Comparison of ENCODE assay signal across 10 cellular contexts in the genomic region with DNA sequence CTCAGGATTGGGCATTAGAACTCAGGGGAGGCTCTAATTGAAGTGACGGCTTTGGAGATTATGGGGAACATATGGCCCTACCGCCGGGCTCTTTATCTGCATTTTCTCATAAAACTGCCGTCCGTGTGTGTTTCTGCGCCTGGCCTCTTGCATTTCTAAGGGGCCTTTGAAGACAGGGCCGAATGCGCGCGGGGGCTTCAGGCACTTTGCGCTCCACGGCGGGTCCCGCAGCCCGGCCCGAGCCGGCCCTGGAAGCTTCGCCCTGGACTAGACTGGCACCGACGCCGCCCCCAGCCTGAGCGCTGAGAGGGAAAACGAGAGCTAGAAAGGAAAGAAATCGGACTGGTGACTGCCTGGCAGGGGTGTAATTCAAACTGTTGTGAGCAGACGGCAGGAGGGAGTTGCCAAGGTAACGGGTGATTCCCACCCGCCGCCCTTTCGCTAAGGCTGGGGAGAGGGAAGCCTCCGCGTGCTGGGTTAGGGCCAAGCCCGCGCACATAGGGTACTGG.
DNase-seq lines count a peak whose midpoint lies in the region; ATAC-seq and TF ChIP-seq lines count a peak whose summit lies in the region.
"Had no signal": no experiment of that assay in that cellular context is flagged by ENCODE, and none has a peak within 500 bp of the region (broad histone marks: within the 10 kb centered on the region; RNA-seq: fewer than 3 reads in every experiment).

No MANE protein-coding gene starts in this region.

- H4K91ac ChIP-seq in neuronal stem cell (ENCODE audit: low read depth, low read length, poor library complexity) = no peak overlapping the region

- H3K4me3 Mint-ChIP-seq in endodermal cell = peak overlapping the region; percentile 57

- H2BK12ac ChIP-seq in neuronal stem cell (ENCODE audit: low read length) = no peak overlapping the region

- H3K27me3 ChIP-seq in endodermal cell (ENCODE audit: control insufficient read depth, insufficient read depth, low read length, poor library complexity, severe bottlenecking) (peaks cover 98% of the 10 kb centered on the region), neuronal stem cell (ENCODE audit: control insufficient read depth in 3 of 3, insufficient read depth in 3 of 3, low read depth in 1 of 3, low read length in 3 of 3) (peaks cover 0 to 38% (median 3%) of the 10 kb centered on the region in 3 experiments)

- no peak overlapping the region for H3K4ac ChIP-seq in neuronal stem cell (ENCODE audit: low read length)

- H3K9ac ChIP-seq in endodermal cell (ENCODE audit: extremely low read depth, low read length, poor library complexity, severe bottlenecking) (peak overlapping the region; percentile 62), neuronal stem cell (ENCODE audit: low read depth, low read length, poor library complexity) (no peak overlapping the region)

- no peak for TF ChIP-seq CTCF in endodermal cell (conservative IDR thresholded peaks at IDR 0.05)

- peak overlapping the region; percentile 72 for H3K27ac ChIP-seq in endodermal cell (ENCODE audit: low read depth, low read length)
- H3K27ac ChIP-seq in neuronal stem cell (replicated peaks; ENCODE audit: low read length) = peak overlapping the region; percentile 49

- H3K23ac ChIP-seq in neuronal stem cell (ENCODE audit: low read depth, low read length, poor library complexity) = no peak overlapping the region

- peak overlapping the region; percentile 94 for H3K4me2 ChIP-seq in neuronal stem cell (ENCODE audit: insufficient read depth, low read length, poor library complexity, severe bottlenecking)

- 1 to 3% methylated on average over 12 to 33 of the region's 33 CpGs for WGBS in endodermal cell (ENCODE audit: insufficient coverage in 1 of 2, insufficient read length in 1 of 2), 2 experiments
- no CpG with 5 or more reads among the region's 33 CpGs for WGBS in neuronal stem cell (ENCODE audit: extremely low coverage in 2 of 2, insufficient read length in 2 of 2, insufficient replicate concordance in 1 of 2), 2 donors

- peak overlapping the region; percentile 85 for H3K18ac ChIP-seq in neuronal stem cell (ENCODE audit: low read length)

- no peaks in the 10 kb centered on the region for H3K36me3 ChIP-seq in endodermal cell (ENCODE audit: control insufficient read depth, insufficient read depth, low read length)
- H3K36me3 ChIP-seq in neuronal stem cell (replicated peaks in 1 of 2; ENCODE audit: control insufficient read depth in 2 of 2, insufficient read depth in 2 of 2, low read length in 2 of 2) = no peaks in the 10 kb centered on the region

- H3K36me3 Mint-ChIP-seq in endodermal cell (ENCODE audit: low read depth) = no peaks in the 10 kb centered on the region

- no peaks in the 10 kb centered on the region for H3K9me3 ChIP-seq in endodermal cell (ENCODE audit: control insufficient read depth, low read length)
- no peaks in the 10 kb centered on the region for H3K9me3 ChIP-seq in neuronal stem cell (replicated peaks in 1 of 2; ENCODE audit: control insufficient read depth in 2 of 2, insufficient read depth in 1 of 2, low read depth in 1 of 2, low read length in 2 of 2)

- no peak overlapping the region for H3K14ac ChIP-seq in neuronal stem cell (ENCODE audit: low read length)

- peak; percentile 91 for DNase-seq in DMS 273 treated with DMSO at 0.1 percent for 48 hours (lab: John Stamatoyannopoulos, UW)
- peak; percentile 86 for DNase-seq in NCI-H2081 treated with DMSO at 0.1 percent for 48 hours (lab: John Stamatoyannopoulos, UW)
- DNase-seq in endodermal cell = peak; percentile 87
- DNase-seq in neuronal stem cell (ENCODE audit: low spot score) = peak; percentile 57
- DNase-seq in GOT3 (lab: John Stamatoyannopoulos, UW) = no peak
- DNase-seq: GF-D8, naive B cell had no signal

- no peak for ATAC-seq in HG03342 (IDR thresholded peaks at IDR 0.05; ENCODE audit: unreplicated experiment)
- no peak for ATAC-seq in GM21515 (IDR thresholded peaks at IDR 0.05; ENCODE audit: unreplicated experiment)
- ATAC-seq in HG02571 (IDR thresholded peaks at IDR 0.05; ENCODE audit: unreplicated experiment) = no peak

- H4K8ac ChIP-seq in neuronal stem cell (ENCODE audit: low read depth, low read length) = no peak overlapping the region

- H3K79me1 ChIP-seq in neuronal stem cell (ENCODE audit: low read depth, low read length) = no peaks in the 10 kb centered on the region

- H2BK5ac ChIP-seq in neuronal stem cell (ENCODE audit: low read length) = no peak overlapping the region

- peak overlapping the region; percentile 24 for H2BK15ac ChIP-seq in neuronal stem cell (ENCODE audit: low read length)

- peaks cover 5% of the 10 kb centered on the region for H3K4me1 ChIP-seq in endodermal cell (ENCODE audit: control insufficient read depth, insufficient read depth, low read length)
- H3K4me1 ChIP-seq in neuronal stem cell (ENCODE audit: control insufficient read depth in 2 of 2, insufficient read depth in 1 of 2, low read depth in 1 of 2, low read length in 2 of 2) = peaks cover 3 to 6% of the 10 kb centered on the region in 2 donors

- H2AK5ac ChIP-seq in neuronal stem cell (ENCODE audit: low read depth, low read length) = no peak overlapping the region

- H2AFZ ChIP-seq in neuronal stem cell (ENCODE audit: low read length) = peak overlapping the region; percentile 81

- H3K4me3 ChIP-seq in endodermal cell (ENCODE audit: low read length) = peak overlapping the region; percentile 85
- H3K4me3 ChIP-seq in neuronal stem cell (ENCODE audit: low read length in 2 of 2) = peak overlapping the region; percentile 19 to 74

- H3K27ac Mint-ChIP-seq in endodermal cell = no peak overlapping the region
- H3K27ac Mint-ChIP-seq: naive B cell had no signal

- no peak overlapping the region for H2BK120ac ChIP-seq in neuronal stem cell (ENCODE audit: low read depth, low read length)

- H3K9me3 Mint-ChIP-seq in endodermal cell = no peaks in the 10 kb centered on the region

- peaks cover 15% of the 10 kb centered on the region for H3K4me1 Mint-ChIP-seq in endodermal cell

- peaks cover 92% of the 10 kb centered on the region for H3K27me3 Mint-ChIP-seq in endodermal cell (ENCODE audit: insufficient read depth)
